Comparison of ENCODE assay signal across 9 cellular contexts in the genomic region with DNA sequence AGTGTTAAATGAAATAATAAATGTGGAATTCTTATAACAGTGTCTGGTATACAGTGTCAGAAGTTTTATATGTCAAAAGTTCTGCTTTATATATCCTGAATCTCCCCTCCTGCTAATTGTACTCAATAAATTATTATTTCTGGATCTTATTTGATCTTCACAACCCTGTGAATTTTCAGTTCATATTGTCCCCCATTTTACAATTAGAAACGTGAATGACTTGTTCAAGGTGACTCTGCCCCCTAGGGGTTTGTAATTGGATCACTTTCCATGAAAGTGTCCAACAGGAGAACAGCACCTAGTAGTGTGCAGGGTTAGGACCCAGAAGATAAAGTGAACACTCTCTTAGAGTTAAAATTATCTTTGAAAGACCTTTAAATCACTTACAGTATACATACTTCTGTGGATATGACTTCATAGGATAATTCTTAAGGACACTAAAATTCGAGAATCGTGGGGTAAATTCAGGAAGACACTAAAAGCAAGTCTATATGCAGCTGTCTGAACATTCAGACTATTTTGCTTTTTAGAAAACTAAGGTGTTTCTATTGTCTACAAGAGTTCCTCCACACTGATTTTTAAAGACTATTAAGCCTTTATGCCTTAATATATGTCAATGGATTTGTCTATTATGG. TPM values are rescaled to one million over a fixed set of nuclear protein-coding genes. Genes with fewer than 3 reads are reported as not detected.
DNase-seq lines count a peak whose midpoint lies in the region; ATAC-seq and TF ChIP-seq lines count a peak whose summit lies in the region.
"Had no signal": no experiment of that assay in that cellular context is flagged by ENCODE, and none has a peak within 500 bp of the region (broad histone marks: within the 10 kb centered on the region; RNA-seq: fewer than 3 reads in every experiment).

No MANE protein-coding gene starts in this region.

- TF ChIP-seq EP300 in tibial nerve (IDR thresholded peaks at IDR 0.05): no peak

- H3K27ac ChIP-seq in heart right ventricle: peak overlapping the region in 1 of 10 donors; percentile 62
- no peak overlapping the region for H3K27ac ChIP-seq in tibial nerve

- H3K4me1 ChIP-seq in heart right ventricle (peaks cover 4 to 36% (median 19%) of the 10 kb centered on the region in 9 donors), tibial nerve (peaks cover 0 to 33% (median 4%) of the 10 kb centered on the region in 4 donors)

- TF ChIP-seq CTCF in heart right ventricle (IDR thresholded peaks at IDR 0.05) (peak in 7 of 9 donors; percentile 16 to 55 (median 39)), epithelial cell of proximal tubule (conservative IDR thresholded peaks at IDR 0.05; ENCODE audit: low read depth, low read length) (peak; percentile 68), tibial nerve (IDR thresholded peaks at IDR 0.05) (peak in 3 of 5 experiments; percentile 12 to 29 (median 29))

- H3K4me3 ChIP-seq in heart right ventricle (no peak overlapping the region), epithelial cell of proximal tubule (ENCODE audit: low read depth, low read length) (no peak overlapping the region), tibial nerve (no peak overlapping the region)

- WGBS in heart right ventricle, 2 donors: 61 to 63% methylated on average over 3 of the region's 3 CpGs
- 60 to 61% methylated on average over 3 of the region's 3 CpGs for WGBS in tibial nerve, 2 donors

- H3K9me3 ChIP-seq in heart right ventricle (no peaks in the 10 kb centered on the region), tibial nerve (no peaks in the 10 kb centered on the region)

- intact Hi-C loops in heart right ventricle (cut with DNase I) (loop anchor here in 1 of 10 donors (10.0 kb wide), 1 partner anchor 147 kb away; no protein-coding TSS in a partner anchor), left cardiac atrium (cut with DNase I) (no loop called here)

- no peaks in the 10 kb centered on the region for H3K36me3 ChIP-seq in heart right ventricle
- no peaks in the 10 kb centered on the region for H3K36me3 ChIP-seq in tibial nerve

- TF ChIP-seq POLR2A in tibial nerve (IDR thresholded peaks at IDR 0.05): no peak

- DNase-seq in heart right ventricle (no peak), left cardiac atrium (no peak), NCI-H82 (lab: John Stamatoyannopoulos, UW) (peak; percentile 85), epithelial cell of proximal tubule (ENCODE audit: low read depth) (no peak), tibial nerve (ENCODE audit: low spot score in 2 of 2) (no peak), hypothalamus (lab: John Stamatoyannopoulos, UW) (no peak)
- no peak for DNase-seq in stimulated activated CD4-positive, alpha-beta T cell treated with anti-CD3 and anti-CD28 coated beads, Interleukin-4, amount 100 ng/mL, for 1 hour

- ATAC-seq in heart right ventricle (no peak), left cardiac atrium (no peak), HG02840 (IDR thresholded peaks at IDR 0.05; ENCODE audit: low FRiP score, unreplicated experiment) (no peak)
- ATAC-seq: effector memory CD8-positive, alpha-beta T cell had no signal

- H3K27me3 ChIP-seq in heart right ventricle (no peaks in the 10 kb centered on the region), tibial nerve (no peaks in the 10 kb centered on the region)

RNA-seq across cellular contexts. Expression of a gene that starts 4.5 kb away (rescaled TPM):
- total RNA-seq in heart right ventricle: 10 to 100 TPM; 16.1 to 32.0 (median 22.9) TPM
- 1 to 10 TPM; 5.1 to 9.3 TPM for polyA plus RNA-seq in heart right ventricle
- 10 to 100 TPM; 75.1 to 80.3 TPM for total RNA-seq in left cardiac atrium
- total RNA-seq in epithelial cell of proximal tubule: 0.07 and 1.3 TPM in 2 replicates
- total RNA-seq in tibial nerve: 100 to 1,000 TPM in 2 of 4 donors, 10 to 100 TPM in 2; 76.5 to 120 (median 103) TPM
